8 cellular contexts compared by ENCODE assay signal in the genomic region with DNA sequence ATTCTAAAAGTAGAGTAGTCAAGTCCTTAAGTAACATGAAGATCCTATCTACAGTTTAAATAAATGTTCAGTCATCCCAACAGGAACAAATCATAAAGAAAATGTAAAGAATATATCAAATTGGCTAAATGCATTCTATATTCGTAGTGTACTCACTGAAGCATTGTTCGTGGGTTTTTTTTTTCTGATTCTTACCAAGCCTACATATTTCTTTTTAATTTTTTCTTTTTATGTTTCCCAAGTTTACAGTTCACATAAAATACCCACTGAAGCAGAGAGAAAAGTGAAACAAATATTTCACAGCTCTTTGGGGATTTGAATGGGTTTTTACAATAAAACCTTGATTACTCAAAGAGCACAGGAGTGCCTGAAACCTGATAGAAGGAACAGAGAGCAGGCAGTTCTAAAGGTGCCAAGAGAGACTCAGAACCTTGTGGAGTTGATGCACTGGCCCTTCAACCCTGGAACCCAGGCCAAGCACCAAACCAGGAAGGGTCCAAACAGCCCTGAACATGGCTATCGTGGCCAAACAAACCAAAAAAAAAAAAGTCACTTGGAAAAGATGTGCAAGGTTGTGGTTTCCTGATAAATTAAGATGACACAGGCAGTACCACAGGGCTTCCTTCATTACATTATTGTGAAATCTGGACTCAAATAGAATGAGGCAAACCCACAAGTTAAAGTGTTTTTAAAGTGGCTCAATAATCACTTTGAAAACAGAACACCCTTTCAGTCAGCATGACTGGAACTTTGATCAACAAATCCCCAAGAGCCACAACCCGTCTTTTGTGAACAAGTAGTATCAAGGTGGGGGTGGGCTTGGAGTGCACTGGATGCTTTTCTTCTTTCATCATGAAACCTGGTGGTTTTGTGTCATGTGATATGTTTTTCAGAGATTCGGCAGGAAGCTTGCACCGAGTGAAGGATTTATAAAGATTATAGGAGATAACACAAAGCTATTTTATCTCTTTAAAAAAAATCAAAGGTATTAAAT.
DNase-seq lines count a peak whose midpoint lies in the region; ATAC-seq, FAIRE-seq and TF ChIP-seq lines count a peak whose summit lies in the region.

No MANE protein-coding gene starts in this region.

- in situ Hi-C loops in K562 (cut with MboI) = no loop called here

- H4K20me1 ChIP-seq in K562 (replicated peaks; ENCODE audit: control insufficient read depth, insufficient read depth, low read length) = no peaks in the 10 kb centered on the region

- BruUV-seq in K562 (replicated peaks; lab: Mats Ljungman, UMichigan) = no TSS peak

- no peak overlapping the region for H3K27ac ChIP-seq in K562 (ENCODE audit: extremely low read depth, low read depth, low read length)

- H3K4me3 ChIP-seq in K562 (no peak overlapping the region), BE2C (ENCODE audit: low read depth, low read length) (no peak overlapping the region)

- intact Hi-C loops in K562 (cut with micrococcal nuclease) = no loop called here

- POLR2A ChIA-PET in K562 (lab: Yijun Ruan, JAX) = interaction anchor here (0.7 kb wide), 1 partner anchor 71 kb away, joined by 3 read pairs; no protein-coding TSS in a partner anchor

- H3K9me1 ChIP-seq in K562 (ENCODE audit: control insufficient read depth, insufficient read depth, low read length) = no peaks in the 10 kb centered on the region

- H3K4me1 ChIP-seq in K562 (replicated peaks in 1 of 2; ENCODE audit: control insufficient read depth in 2 of 2, insufficient read depth in 2 of 2, low read length in 2 of 2) (no peaks in the 10 kb centered on the region), BE2C (no peaks in the 10 kb centered on the region)

- peak overlapping the region; percentile 61; the same call in 1 of the 2 replicates for H2AFZ ChIP-seq in K562 (ENCODE audit: low read depth, low read length)

- FAIRE-seq in K562 (lab: Jason Lieb, UNC) = no peak

- H3K79me2 ChIP-seq in K562 (ENCODE audit: control insufficient read depth, insufficient read depth, low read length) = no peaks in the 10 kb centered on the region

- no peak overlapping the region for H3K9ac ChIP-seq in K562 (ENCODE audit: insufficient read depth in 1 of 2, low read depth in 2 of 2, low read length in 2 of 2)

- H3K9me3 ChIP-seq in K562 (replicated peaks; ENCODE audit: control insufficient read depth, insufficient read depth, low read depth, low read length) = no peaks in the 10 kb centered on the region
- H3K9me3 ChIP-seq in BE2C = no peaks in the 10 kb centered on the region

- TF ChIP-seq CTCF in K562 (IDR thresholded peaks at IDR 0.05 in 2 of 3, conservative IDR thresholded peaks at IDR 0.05 in 1 of 3; ENCODE audit: insufficient read depth in 2 of 3, low read depth in 1 of 3, low read length in 3 of 3) = no peak
- no peak for TF ChIP-seq CTCF in omental fat pad (IDR thresholded peaks at IDR 0.05)
- TF ChIP-seq CTCF in BE2C (IDR thresholded peaks at IDR 0.05; ENCODE audit: low read depth, low read length) = no peak

- TF ChIP-seq EP300 in K562 (IDR thresholded peaks at IDR 0.05; ENCODE audit: low read length) = no peak

- CTCF ChIA-PET in K562 (lab: Yijun Ruan, JAX; ENCODE audit: low intra/inter-chr PET ratio) = no interaction called here

- DNase-seq in AG20443 (ENCODE audit: low spot score) = peak; percentile 64
- DNase-seq in NCI-H748 (lab: John Stamatoyannopoulos, UW; ENCODE audit: unreplicated experiment) = peak; percentile 69
- DNase-seq in K562 (ENCODE audit: extremely low read depth in 1 of 4, low spot score in 3 of 4) = no peak
- no peak for DNase-seq in omental fat pad (ENCODE audit: low spot score)
- DNase-seq in BE2C = no peak
- DNase-seq in activated effector memory CD4-positive, alpha-beta T cell treated with anti-CD3 and anti-CD28 coated beads, Interleukin-2, amount 50 U/mL, for 16 hours = no peak

- no peak for TF ChIP-seq POLR2A in K562 (conservative IDR thresholded peaks at IDR 0.05)

- peak; percentile 66 for ATAC-seq in GM19463 (IDR thresholded peaks at IDR 0.05; ENCODE audit: unreplicated experiment)
- no peak for ATAC-seq in K562
- ATAC-seq in omental fat pad (ENCODE audit: low FRiP score) = peak; percentile 41
- no peak for ATAC-seq in HG03135 (IDR thresholded peaks at IDR 0.05; ENCODE audit: unreplicated experiment)

- H3K36me3 ChIP-seq in K562 (ENCODE audit: control insufficient read depth, insufficient read depth, low read length) (no peaks in the 10 kb centered on the region), BE2C (no peaks in the 10 kb centered on the region)

- H3K4me2 ChIP-seq in K562 (ENCODE audit: insufficient read depth, low read length) = no peak overlapping the region

- no peak for TF ChIP-seq RAD21 in K562 (CRISPR knock-in tag; conservative IDR thresholded peaks at IDR 0.05 in 1 of 2, IDR thresholded peaks at IDR 0.05 in 1 of 2)

- 21% methylated on average over 6 of the region's 6 CpGs for WGBS in K562 (ENCODE audit: insufficient coverage, low coverage, missing lambda C conversion rate)

- H3K27me3 ChIP-seq in K562 (ENCODE audit: control insufficient read depth in 2 of 2, insufficient read depth in 2 of 2, low read length in 2 of 2) (no peaks in the 10 kb centered on the region), BE2C (no peaks in the 10 kb centered on the region)

TF ChIP-seq in K562, 482 proteins besides CTCF, POLR2A, EP300 and RAD21 (continues in another document):
- TF ChIP-seq RBM17 (IDR thresholded peaks at IDR 0.05; ENCODE audit: borderline replicate concordance, low read depth, low read length) = no peak
- TF ChIP-seq, protein P1, sequence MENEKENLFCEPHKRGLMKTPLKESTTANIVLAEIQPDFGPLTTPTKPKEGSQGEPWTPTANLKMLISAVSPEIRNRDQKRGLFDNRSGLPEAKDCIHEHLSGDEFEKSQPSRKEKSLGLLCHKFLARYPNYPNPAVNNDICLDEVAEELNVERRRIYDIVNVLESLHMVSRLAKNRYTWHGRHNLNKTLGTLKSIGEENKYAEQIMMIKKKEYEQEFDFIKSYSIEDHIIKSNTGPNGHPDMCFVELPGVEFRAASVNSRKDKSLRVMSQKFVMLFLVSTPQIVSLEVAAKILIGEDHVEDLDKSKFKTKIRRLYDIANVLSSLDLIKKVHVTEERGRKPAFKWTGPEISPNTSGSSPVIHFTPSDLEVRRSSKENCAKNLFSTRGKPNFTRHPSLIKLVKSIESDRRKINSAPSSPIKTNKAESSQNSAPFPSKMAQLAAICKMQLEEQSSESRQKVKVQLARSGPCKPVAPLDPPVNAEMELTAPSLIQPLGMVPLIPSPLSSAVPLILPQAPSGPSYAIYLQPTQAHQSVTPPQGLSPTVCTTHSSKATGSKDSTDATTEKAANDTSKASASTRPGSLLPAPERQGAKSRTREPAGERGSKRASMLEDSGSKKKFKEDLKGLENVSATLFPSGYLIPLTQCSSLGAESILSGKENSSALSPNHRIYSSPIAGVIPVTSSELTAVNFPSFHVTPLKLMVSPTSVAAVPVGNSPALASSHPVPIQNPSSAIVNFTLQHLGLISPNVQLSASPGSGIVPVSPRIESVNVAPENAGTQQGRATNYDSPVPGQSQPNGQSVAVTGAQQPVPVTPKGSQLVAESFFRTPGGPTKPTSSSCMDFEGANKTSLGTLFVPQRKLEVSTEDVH (IDR thresholded peaks at IDR 0.05; ENCODE audit: low read depth, partially characterized antibody) = no peak
- TF ChIP-seq, protein P2, sequence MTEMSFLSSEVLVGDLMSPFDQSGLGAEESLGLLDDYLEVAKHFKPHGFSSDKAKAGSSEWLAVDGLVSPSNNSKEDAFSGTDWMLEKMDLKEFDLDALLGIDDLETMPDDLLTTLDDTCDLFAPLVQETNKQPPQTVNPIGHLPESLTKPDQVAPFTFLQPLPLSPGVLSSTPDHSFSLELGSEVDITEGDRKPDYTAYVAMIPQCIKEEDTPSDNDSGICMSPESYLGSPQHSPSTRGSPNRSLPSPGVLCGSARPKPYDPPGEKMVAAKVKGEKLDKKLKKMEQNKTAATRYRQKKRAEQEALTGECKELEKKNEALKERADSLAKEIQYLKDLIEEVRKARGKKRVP (CRISPR knock-in tag; IDR thresholded peaks at IDR 0.05) = no peak
- TF ChIP-seq MAFG (tag; conservative IDR thresholded peaks at IDR 0.05) = no peak
- TF ChIP-seq, protein P3, sequence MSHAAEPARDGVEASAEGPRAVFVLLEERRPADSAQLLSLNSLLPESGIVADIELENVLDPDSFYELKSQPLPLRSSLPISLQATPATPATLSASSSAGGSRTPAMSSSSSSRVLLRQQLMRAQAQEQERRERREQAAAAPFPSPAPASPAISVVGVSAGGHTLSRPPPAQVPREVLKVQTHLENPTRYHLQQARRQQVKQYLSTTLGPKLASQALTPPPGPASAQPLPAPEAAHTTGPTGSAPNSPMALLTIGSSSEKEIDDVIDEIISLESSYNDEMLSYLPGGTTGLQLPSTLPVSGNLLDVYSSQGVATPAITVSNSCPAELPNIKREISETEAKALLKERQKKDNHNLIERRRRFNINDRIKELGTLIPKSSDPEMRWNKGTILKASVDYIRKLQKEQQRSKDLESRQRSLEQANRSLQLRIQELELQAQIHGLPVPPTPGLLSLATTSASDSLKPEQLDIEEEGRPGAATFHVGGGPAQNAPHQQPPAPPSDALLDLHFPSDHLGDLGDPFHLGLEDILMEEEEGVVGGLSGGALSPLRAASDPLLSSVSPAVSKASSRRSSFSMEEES (CRISPR knock-in tag; IDR thresholded peaks at IDR 0.05) = peak; percentile 61
- no peak for TF ChIP-seq CEBPG (CRISPR knock-in tag; IDR thresholded peaks at IDR 0.05)
- TF ChIP-seq CEBPG (tag; conservative IDR thresholded peaks at IDR 0.05 in 1 of 2, IDR thresholded peaks at IDR 0.05 in 1 of 2) = peak; percentile 74 to 78
- TF ChIP-seq, protein P4, sequence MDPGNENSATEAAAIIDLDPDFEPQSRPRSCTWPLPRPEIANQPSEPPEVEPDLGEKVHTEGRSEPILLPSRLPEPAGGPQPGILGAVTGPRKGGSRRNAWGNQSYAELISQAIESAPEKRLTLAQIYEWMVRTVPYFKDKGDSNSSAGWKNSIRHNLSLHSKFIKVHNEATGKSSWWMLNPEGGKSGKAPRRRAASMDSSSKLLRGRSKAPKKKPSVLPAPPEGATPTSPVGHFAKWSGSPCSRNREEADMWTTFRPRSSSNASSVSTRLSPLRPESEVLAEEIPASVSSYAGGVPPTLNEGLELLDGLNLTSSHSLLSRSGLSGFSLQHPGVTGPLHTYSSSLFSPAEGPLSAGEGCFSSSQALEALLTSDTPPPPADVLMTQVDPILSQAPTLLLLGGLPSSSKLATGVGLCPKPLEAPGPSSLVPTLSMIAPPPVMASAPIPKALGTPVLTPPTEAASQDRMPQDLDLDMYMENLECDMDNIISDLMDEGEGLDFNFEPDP (CRISPR knock-in tag; IDR thresholded peaks at IDR 0.05) = no peak
- no peak for TF ChIP-seq RCOR1 (IDR thresholded peaks at IDR 0.05; ENCODE audit: borderline replicate concordance in 1 of 2, low read depth in 2 of 2, low read length in 2 of 2)
- TF ChIP-seq, protein P5, sequence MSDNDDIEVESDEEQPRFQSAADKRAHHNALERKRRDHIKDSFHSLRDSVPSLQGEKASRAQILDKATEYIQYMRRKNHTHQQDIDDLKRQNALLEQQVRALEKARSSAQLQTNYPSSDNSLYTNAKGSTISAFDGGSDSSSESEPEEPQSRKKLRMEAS (CRISPR knock-in tag; IDR thresholded peaks at IDR 0.05) = no peak
- TF ChIP-seq IFI16 (CRISPR knock-in tag; IDR thresholded peaks at IDR 0.05) = no peak
- no peak for TF ChIP-seq DNMT1 (IDR thresholded peaks at IDR 0.05)
- TF ChIP-seq ZNF253 (CRISPR knock-in tag; conservative IDR thresholded peaks at IDR 0.05) = no peak

Comparison
In these comparisons a context has a peak if more than half of its experiments do, and no peak if none do; other contexts are left out.
1. DNase-seq: peak in AG20443 (single experiment) and NCI-H748 (single experiment); none in K562 (0 of 4), omental fat pad (single experiment), BE2C (single experiment) and activated effector memory CD4-positive, alpha-beta T cell treated with anti-CD3 and anti-CD28 coated beads, Interleukin-2, amount 50 U/mL, for 16 hours (single experiment).
2. ATAC-seq: peak in GM19463 (single experiment) and omental fat pad (single experiment); none in K562 (single experiment) and HG03135 (single experiment).